23 cellular contexts compared by ENCODE assay signal in the genomic region with DNA sequence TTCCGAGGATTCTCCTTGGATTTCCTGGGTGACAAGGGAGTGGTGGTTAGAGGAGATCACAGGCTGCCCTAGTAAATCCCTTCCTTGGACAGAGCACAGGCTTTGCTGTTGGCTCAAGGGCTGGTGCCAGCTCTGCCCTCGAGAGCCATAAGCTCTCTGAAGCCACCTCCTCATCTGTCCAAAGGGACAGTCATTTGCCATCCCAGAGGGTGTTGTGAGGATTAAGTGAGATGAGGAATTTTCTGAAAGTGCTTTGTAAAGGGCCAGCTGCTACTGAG. TPM values are rescaled to one million over a fixed set of nuclear protein-coding genes. Genes with fewer than 3 reads are reported as not detected.
DNase-seq lines count a peak whose midpoint lies in the region; ATAC-seq and TF ChIP-seq lines count a peak whose summit lies in the region.
"Had no signal": no experiment of that assay in that cellular context is flagged by ENCODE, and none has a peak within 500 bp of the region (broad histone marks: within the 10 kb centered on the region; RNA-seq: fewer than 3 reads in every experiment).

No MANE protein-coding gene starts in this region.

- H3K4me3 Mint-ChIP-seq in activated CD4-positive, alpha-beta T cell treated with anti-CD3 and anti-CD28 coated beads for 36 hours, result no peak overlapping the region
- H3K4me3 Mint-ChIP-seq in stimulated activated naive B cell treated with anti-CD40 and anti-IgM and Interleukin-4, amounts not matched to agents 10 μg/mL and 1 μg/mL and 100 μg/mL, for 72 hours, result no peak overlapping the region
- no peak overlapping the region for H3K4me3 Mint-ChIP-seq in activated T-helper 1 cell treated with anti-CD3 and anti-CD28 coated beads, Interleukin-12 subunit alpha, Interleukin-12 subunit beta, Interleukin-2, Interleukin-4 antibody, amounts not matched to agents 30 ng/mL and 10 ng/mL and 1 ng/mL, durations not matched to agents 14 hours and 24 hours and 36 hours
- H3K4me3 Mint-ChIP-seq: neural crest cell had no signal

- in situ Hi-C loops in Panc1 (cut with HindIII; ENCODE audit: low pct_unique_long_range_greater_than_20kb, low sequenced_read_pairs), result no loop called here

- no peaks in the 10 kb centered on the region for H4K20me1 ChIP-seq in fibroblast of lung (ENCODE audit: control insufficient read depth, extremely low read depth, insufficient read depth, low read length)

- H3K27ac Mint-ChIP-seq in activated CD4-positive, alpha-beta T cell treated with anti-CD3 and anti-CD28 coated beads for 36 hours, result peak overlapping the region; percentile 38
- H3K27ac Mint-ChIP-seq in stimulated activated naive B cell treated with anti-CD40 and anti-IgM and Interleukin-4, amounts not matched to agents 10 μg/mL and 1 μg/mL and 100 μg/mL, for 72 hours, result peak overlapping the region; percentile 70
- H3K27ac Mint-ChIP-seq in activated T-helper 1 cell treated with anti-CD3 and anti-CD28 coated beads, Interleukin-12 subunit alpha, Interleukin-12 subunit beta, Interleukin-2, Interleukin-4 antibody, amounts not matched to agents 30 ng/mL and 10 ng/mL and 1 ng/mL, durations not matched to agents 14 hours and 24 hours and 36 hours, result no peak overlapping the region

- H3K27me3 ChIP-seq in Panc1 (ENCODE audit: control insufficient read depth, insufficient read depth, low read length), result no peaks in the 10 kb centered on the region
- no peaks in the 10 kb centered on the region for H3K27me3 ChIP-seq in fibroblast of lung (ENCODE audit: control insufficient read depth, insufficient read depth, low read length)
- H3K27me3 ChIP-seq: MG63, SJSA1 had no signal

- ATAC-seq in activated CD4-positive, alpha-beta T cell treated with anti-CD3 and anti-CD28 coated beads for 36 hours, result no peak
- no peak for ATAC-seq in Panc1
- no peak for ATAC-seq in stimulated activated naive B cell treated with anti-CD40 and anti-IgM and Interleukin-4, amounts not matched to agents 10 μg/mL and 1 μg/mL and 100 μg/mL, for 72 hours (replicated peaks)
- ATAC-seq in HG03342 (IDR thresholded peaks at IDR 0.05; ENCODE audit: unreplicated experiment), result no peak
- ATAC-seq: HCT116, HepG2 had no signal

- peaks cover 60% of the 10 kb centered on the region for H3K4me1 Mint-ChIP-seq in activated CD4-positive, alpha-beta T cell treated with anti-CD3 and anti-CD28 coated beads for 36 hours
- peaks cover 56 to 79% of the 10 kb centered on the region in 2 donors for H3K4me1 Mint-ChIP-seq in stimulated activated naive B cell treated with anti-CD40 and anti-IgM and Interleukin-4, amounts not matched to agents 10 μg/mL and 1 μg/mL and 100 μg/mL, for 72 hours
- H3K4me1 Mint-ChIP-seq in activated T-helper 1 cell treated with anti-CD3 and anti-CD28 coated beads, Interleukin-12 subunit alpha, Interleukin-12 subunit beta, Interleukin-2, Interleukin-4 antibody, amounts not matched to agents 30 ng/mL and 10 ng/mL and 1 ng/mL, durations not matched to agents 14 hours and 24 hours and 36 hours (ENCODE audit: low read depth), result peaks cover 56% of the 10 kb centered on the region

- H3K79me2 ChIP-seq in fibroblast of lung (ENCODE audit: control insufficient read depth, insufficient read depth, low read length), result peaks cover 52% of the 10 kb centered on the region

- H3K27me3 Mint-ChIP-seq in activated CD4-positive, alpha-beta T cell treated with anti-CD3 and anti-CD28 coated beads for 36 hours, result no peaks in the 10 kb centered on the region
- H3K27me3 Mint-ChIP-seq in stimulated activated naive B cell treated with anti-CD40 and anti-IgM and Interleukin-4, amounts not matched to agents 10 μg/mL and 1 μg/mL and 100 μg/mL, for 72 hours, result no peaks in the 10 kb centered on the region
- peaks cover 1% of the 10 kb centered on the region for H3K27me3 Mint-ChIP-seq in activated T-helper 1 cell treated with anti-CD3 and anti-CD28 coated beads, Interleukin-12 subunit alpha, Interleukin-12 subunit beta, Interleukin-2, Interleukin-4 antibody, amounts not matched to agents 30 ng/mL and 10 ng/mL and 1 ng/mL, durations not matched to agents 14 hours and 24 hours and 36 hours (ENCODE audit: insufficient read depth)

- H3K9me3 Mint-ChIP-seq in activated CD4-positive, alpha-beta T cell treated with anti-CD3 and anti-CD28 coated beads for 36 hours (ENCODE audit: low read depth), result no peaks in the 10 kb centered on the region
- H3K9me3 Mint-ChIP-seq in stimulated activated naive B cell treated with anti-CD40 and anti-IgM and Interleukin-4, amounts not matched to agents 10 μg/mL and 1 μg/mL and 100 μg/mL, for 72 hours, result no peaks in the 10 kb centered on the region
- no peaks in the 10 kb centered on the region for H3K9me3 Mint-ChIP-seq in activated T-helper 1 cell treated with anti-CD3 and anti-CD28 coated beads, Interleukin-12 subunit alpha, Interleukin-12 subunit beta, Interleukin-2, Interleukin-4 antibody, amounts not matched to agents 30 ng/mL and 10 ng/mL and 1 ng/mL, durations not matched to agents 14 hours and 24 hours and 36 hours
- H3K9me3 Mint-ChIP-seq: neural crest cell; T-helper 1 cell treated with Interleukin-12 subunit alpha and Interleukin-12 subunit beta and Interleukin-4 antibody, amounts not matched to agents 30 μg/mL and 1 μg/mL, for 36 hours had no signal

- H3K4me2 ChIP-seq in fibroblast of lung (ENCODE audit: extremely low read depth, insufficient read depth, low read length), result no peak overlapping the region

- BruUV-seq in Panc1 (replicated peaks; lab: Mats Ljungman, UMichigan), result no TSS peak

- no peak overlapping the region for H3K9ac ChIP-seq in fibroblast of lung (ENCODE audit: insufficient read depth, low read length)

- TF ChIP-seq CTCF in Panc1 (IDR thresholded peaks at IDR 0.05) (no peak), fibroblast of lung (conservative IDR thresholded peaks at IDR 0.05 in 1 of 2, IDR thresholded peaks at IDR 0.05 in 1 of 2; ENCODE audit: low read depth in 1 of 2, low read length in 2 of 2) (no peak)

- H3K9me3 ChIP-seq in Panc1 (ENCODE audit: control insufficient read depth, insufficient read depth, low read depth, low read length) (no peaks in the 10 kb centered on the region), fibroblast of lung (ENCODE audit: control insufficient read depth, insufficient read depth, low read depth, low read length) (no peaks in the 10 kb centered on the region)
- H3K9me3 ChIP-seq: MG63, SJSA1 had no signal

- no peak overlapping the region for H2AFZ ChIP-seq in fibroblast of lung (ENCODE audit: low read length)

- no peak for DNase-seq in activated CD4-positive, alpha-beta T cell treated with anti-CD3 and anti-CD28 coated beads for 36 hours
- DNase-seq in activated CD4-positive, alpha-beta T cell treated with anti-CD3 and anti-CD28 coated beads, Interleukin-2, amount 50 U/mL, for 1 hour, result no peak
- no peak for DNase-seq in Panc1 (ENCODE audit: low read depth, low spot score)
- DNase-seq in fibroblast of lung (ENCODE audit: low read depth in 2 of 2), result no peak
- no peak for DNase-seq in stimulated activated naive B cell treated with anti-CD40 and anti-IgM and Interleukin-4, amounts not matched to agents 10 μg/mL and 1 μg/mL and 100 μg/mL, for 72 hours
- no peak for DNase-seq in activated T-helper 1 cell treated with anti-CD3 and anti-CD28 coated beads, Interleukin-12 subunit alpha, Interleukin-12 subunit beta, Interleukin-2, Interleukin-4 antibody, amounts not matched to agents 30 ng/mL and 10 ng/mL and 1 ng/mL, durations not matched to agents 14 hours and 24 hours and 36 hours (ENCODE audit: low spot score)
- no peak for DNase-seq in NK-92 treated with Interleukin-12 subunit alpha and Interleukin-12 subunit beta, amount 100 ng/mL, for 24 hours (lab: John Stamatoyannopoulos, UW)
- DNase-seq: activated naive CD4-positive, alpha-beta T cell treated with Interleukin-2 at 50 U/mL for 16 hours; activated T-cell treated with anti-CD3 and anti-CD28 coated beads for 4 hours; mesendoderm; MG63; NCI-H146; NCI-H2171; stimulated activated CD4-positive, alpha-beta T cell treated with anti-CD3 and anti-CD28 coated beads, Interleukin-4, amount 100 ng/mL, for 4 hours; substantia nigra had no signal

- peaks cover 66% of the 10 kb centered on the region for H3K36me3 Mint-ChIP-seq in activated CD4-positive, alpha-beta T cell treated with anti-CD3 and anti-CD28 coated beads for 36 hours (ENCODE audit: low read depth)
- H3K36me3 Mint-ChIP-seq in stimulated activated naive B cell treated with anti-CD40 and anti-IgM and Interleukin-4, amounts not matched to agents 10 μg/mL and 1 μg/mL and 100 μg/mL, for 72 hours, result peaks cover 44 to 76% of the 10 kb centered on the region in 2 donors
- peaks cover 64% of the 10 kb centered on the region for H3K36me3 Mint-ChIP-seq in activated T-helper 1 cell treated with anti-CD3 and anti-CD28 coated beads, Interleukin-12 subunit alpha, Interleukin-12 subunit beta, Interleukin-2, Interleukin-4 antibody, amounts not matched to agents 30 ng/mL and 10 ng/mL and 1 ng/mL, durations not matched to agents 14 hours and 24 hours and 36 hours (ENCODE audit: low read depth)

- peak overlapping the region; percentile 8; the same call in 1 of the 2 replicates for H3K27ac ChIP-seq in Panc1 (ENCODE audit: low read length)
- H3K27ac ChIP-seq in fibroblast of lung (ENCODE audit: insufficient read depth, low read length), result peak overlapping the region; percentile 65
- H3K27ac ChIP-seq: SJSA1 had no signal

- CTCF ChIA-PET in activated CD4-positive, alpha-beta T cell treated with anti-CD3 and anti-CD28 coated beads for 36 hours (lab: Charles Lee), result interaction anchor here (0.8 kb wide), 1 partner anchor 143 kb away, joined by 4 read pairs; no protein-coding TSS in a partner anchor
- CTCF ChIA-PET in Panc1 (lab: Charles Lee), result no interaction called here

- POLR2A ChIA-PET in activated CD4-positive, alpha-beta T cell treated with anti-CD3 and anti-CD28 coated beads for 36 hours (lab: Charles Lee), result no interaction called here
- POLR2A ChIA-PET in Panc1 (lab: Charles Lee), result interaction anchor here (0.6 kb wide), 1 partner anchor 412 kb away, joined by 3 read pairs; no protein-coding TSS in a partner anchor

- H3K4me3 ChIP-seq in Panc1 (ENCODE audit: low read depth in 2 of 2, low read length in 2 of 2), result no peak overlapping the region
- H3K4me3 ChIP-seq in fibroblast of lung (replicated peaks in 1 of 4; ENCODE audit: control extremely low read depth in 1 of 4, insufficient read depth in 1 of 4, low read depth in 3 of 4, low read length in 4 of 4), result no peak overlapping the region
- H3K4me3 ChIP-seq: MG63, SJSA1 had no signal

- H3K4me1 ChIP-seq in Panc1 (ENCODE audit: control insufficient read depth, insufficient read depth, low read length) (peaks cover 91% of the 10 kb centered on the region), fibroblast of lung (ENCODE audit: control insufficient read depth, extremely low read depth, insufficient read depth, low read length) (peaks cover 45% of the 10 kb centered on the region)

- H3K36me3 ChIP-seq in Panc1 (ENCODE audit: control insufficient read depth, insufficient read depth, low read length) (0 out of 2 replicates have a peak, but pooled peaks cover 5% of the 10 kb centered on the region), fibroblast of lung (ENCODE audit: control insufficient read depth, insufficient read depth, low read length) (peaks cover 31% of the 10 kb centered on the region)

- intact Hi-C loops in activated CD4-positive, alpha-beta T cell treated with anti-CD3 and anti-CD28 coated beads for 36 hours (cut with DNase I, micrococcal nuclease), result no loop called here
- intact Hi-C loops in Panc1 (cut with micrococcal nuclease; ENCODE audit: unreplicated experiment), result no loop called here
- intact Hi-C loops in activated T-helper 1 cell treated with anti-CD3 and anti-CD28 coated beads, Interleukin-12 subunit alpha, Interleukin-12 subunit beta, Interleukin-2, Interleukin-4 antibody, amounts not matched to agents 30 ng/mL and 10 ng/mL and 1 ng/mL, durations not matched to agents 14 hours and 24 hours and 36 hours (cut with micrococcal nuclease), result no loop called here

RNA-seq across cellular contexts. Expression of a gene that starts 6.5 kb away (rescaled TPM):
- total RNA-seq in activated CD4-positive, alpha-beta T cell treated with anti-CD3 and anti-CD28 coated beads for 36 hours, result 100 to 1,000 TPM; 410 to 495 TPM
- total RNA-seq in Panc1 (2021; ENCODE audit: unreplicated experiment), result 474 TPM
- 550 TPM for polyA plus RNA-seq in Panc1 (2012; ENCODE audit: insufficient read length)
- 220 and 300 TPM in 2 replicates for total RNA-seq in fibroblast of lung
- polyA plus RNA-seq in fibroblast of lung, result 718 and 768 TPM in 2 replicates
- polyA plus RNA-seq in fibroblast of lung (2012), result 846 and 900 TPM in 2 replicates
- 726 and 765 TPM in 2 replicates for polyA minus RNA-seq in fibroblast of lung (ENCODE audit: low replicate concordance)
- total RNA-seq in activated T-helper 1 cell treated with anti-CD3 and anti-CD28 coated beads, Interleukin-12 subunit alpha, Interleukin-12 subunit beta, Interleukin-2, Interleukin-4 antibody, amounts not matched to agents 30 ng/mL and 10 ng/mL and 1 ng/mL, durations not matched to agents 14 hours and 24 hours and 36 hours, result 442 and 461 TPM in 2 replicates

RNA-seq across cellular contexts. Expression of a gene that starts 18.9 kb away (rescaled TPM):
- 1 to 10 TPM in 1 of 2 experiments, under 1 TPM in 1; 0.98 to 1.1 TPM for total RNA-seq in activated CD4-positive, alpha-beta T cell treated with anti-CD3 and anti-CD28 coated beads for 36 hours
- total RNA-seq in Panc1 (2021; ENCODE audit: unreplicated experiment) (1.6 TPM), fibroblast of lung (0.51 and 1.5 TPM in 2 replicates)
- polyA plus RNA-seq in Panc1 (2012; ENCODE audit: insufficient read length), result 0.40 TPM
- polyA plus RNA-seq in fibroblast of lung, result 1.1 and 1.2 TPM in 2 replicates
- 0.95 and 1.6 TPM in 2 replicates for polyA plus RNA-seq in fibroblast of lung (2012)
- polyA minus RNA-seq in fibroblast of lung (ENCODE audit: low replicate concordance), result not detected in 2 replicates
- 0.78 and 1.7 TPM in 2 replicates for total RNA-seq in activated T-helper 1 cell treated with anti-CD3 and anti-CD28 coated beads, Interleukin-12 subunit alpha, Interleukin-12 subunit beta, Interleukin-2, Interleukin-4 antibody, amounts not matched to agents 30 ng/mL and 10 ng/mL and 1 ng/mL, durations not matched to agents 14 hours and 24 hours and 36 hours
- total RNA-seq: HepG2, neural crest cell had no signal
- polyA plus RNA-seq: HepG2 had no signal

RNA-seq across cellular contexts. Expression of a gene that starts 26.6 kb away (rescaled TPM):
- total RNA-seq in activated CD4-positive, alpha-beta T cell treated with anti-CD3 and anti-CD28 coated beads for 36 hours, result under 1 TPM in 1 of 2 experiments, not detected in 1; 0.07 TPM
- total RNA-seq in Panc1 (2021; ENCODE audit: unreplicated experiment) (0.51 TPM), fibroblast of lung (under 0.01 TPM in 2 replicates)
- 0.44 TPM for polyA plus RNA-seq in Panc1 (2012; ENCODE audit: insufficient read length)
- not detected in 2 replicates for polyA plus RNA-seq in fibroblast of lung
- polyA plus RNA-seq in fibroblast of lung (2012), result not detected in 2 replicates
- not detected in 2 replicates for polyA minus RNA-seq in fibroblast of lung (ENCODE audit: low replicate concordance)
- not detected in 2 replicates for total RNA-seq in activated T-helper 1 cell treated with anti-CD3 and anti-CD28 coated beads, Interleukin-12 subunit alpha, Interleukin-12 subunit beta, Interleukin-2, Interleukin-4 antibody, amounts not matched to agents 30 ng/mL and 10 ng/mL and 1 ng/mL, durations not matched to agents 14 hours and 24 hours and 36 hours
- total RNA-seq: HepG2, pulmonary artery endothelial cell had no signal

RNA-seq across cellular contexts. Expression of a gene that starts 35.2 kb away (rescaled TPM):
- total RNA-seq in activated CD4-positive, alpha-beta T cell treated with anti-CD3 and anti-CD28 coated beads for 36 hours, result not detected
- total RNA-seq in Panc1 (2021; ENCODE audit: unreplicated experiment) (not detected), fibroblast of lung (not detected in 2 replicates)
- polyA plus RNA-seq in Panc1 (2012; ENCODE audit: insufficient read length), result not detected
- polyA plus RNA-seq in fibroblast of lung, result not detected in 2 replicates
- not detected in 2 replicates for polyA plus RNA-seq in fibroblast of lung (2012)
- not detected in 2 replicates for polyA minus RNA-seq in fibroblast of lung (ENCODE audit: low replicate concordance)
- total RNA-seq in activated T-helper 1 cell treated with anti-CD3 and anti-CD28 coated beads, Interleukin-12 subunit alpha, Interleukin-12 subunit beta, Interleukin-2, Interleukin-4 antibody, amounts not matched to agents 30 ng/mL and 10 ng/mL and 1 ng/mL, durations not matched to agents 14 hours and 24 hours and 36 hours, result not detected in 2 replicates
- total RNA-seq: HepG2, neural crest cell, pulmonary artery endothelial cell, SJSA1, urinary bladder had no signal
- polyA plus RNA-seq: urinary bladder had no signal

RNA-seq across cellular contexts. Expression of a gene that starts 56.4 kb away (rescaled TPM):
- total RNA-seq in activated CD4-positive, alpha-beta T cell treated with anti-CD3 and anti-CD28 coated beads for 36 hours, result under 1 TPM in 1 of 2 experiments, not detected in 1; 0.11 TPM
- total RNA-seq in Panc1 (2021; ENCODE audit: unreplicated experiment) (not detected), fibroblast of lung (under 0.01 TPM in 2 replicates)
- polyA plus RNA-seq in Panc1 (2012; ENCODE audit: insufficient read length), result not detected
- not detected in 2 replicates for polyA plus RNA-seq in fibroblast of lung
- not detected in 2 replicates for polyA plus RNA-seq in fibroblast of lung (2012)
- not detected in 2 replicates for polyA minus RNA-seq in fibroblast of lung (ENCODE audit: low replicate concordance)
- total RNA-seq in activated T-helper 1 cell treated with anti-CD3 and anti-CD28 coated beads, Interleukin-12 subunit alpha, Interleukin-12 subunit beta, Interleukin-2, Interleukin-4 antibody, amounts not matched to agents 30 ng/mL and 10 ng/mL and 1 ng/mL, durations not matched to agents 14 hours and 24 hours and 36 hours, result not detected in 2 replicates
- total RNA-seq: HepG2, neural crest cell, pulmonary artery endothelial cell, SJSA1, urinary bladder had no signal
- polyA plus RNA-seq: HepG2 had no signal
